Comparison of ENCODE assay signal across 18 cellular contexts in genomic region chr6:704037-704436, GRCh38.
"Had no signal": no experiment of that assay in that cellular context is flagged by ENCODE, and none has a peak within 500 bp of the region (broad histone marks: within the 10 kb centered on the region; RNA-seq: fewer than 3 reads in every experiment).

No MANE protein-coding gene starts in this region.

- ATAC-seq: activated CD8-positive, alpha-beta T cell treated with anti-CD3 and anti-CD28 coated beads, Interleukin-2, amount 10 ng/mL, durations not matched to agents 7 days and 5 days; gastrocnemius medialis; heart left ventricle; left colon; lower lobe of right lung; right lobe of liver; stimulated activated naive CD8-positive, alpha-beta T cell treated with anti-CD3 and anti-CD28 coated beads, Interleukin-15, amount 100 ng/mL, for 72 hours; upper lobe of right lung had no signal

- H3K9me3 ChIP-seq: gastrocnemius medialis, heart left ventricle, lower lobe of right lung, ovary, right lobe of liver, testis, upper lobe of right lung had no signal

- DNase-seq: activated B cell treated with CpG ODN at 0.5 μM for 24 hours; activated CD4-positive, alpha-beta T cell treated with anti-CD3 and anti-CD28 coated beads, Interleukin-2, amount 10 ng/mL, durations not matched to agents 24 days and 14 days; activated CD8-positive, alpha-beta memory T cell treated with anti-CD3 and anti-CD28 coated beads, Interleukin-2, amount 50 U/mL, for 4 hours; activated CD8-positive, alpha-beta T cell treated with anti-CD3 and anti-CD28 coated beads, Interleukin-2, amount 10 ng/mL, durations not matched to agents 7 days and 5 days; activated gamma-delta T cell treated with Interleukin-2 at 50 U/mL for 16 hours; amniotic stem cell; central memory CD4-positive, alpha-beta T cell; effector CD8-positive, alpha-beta T cell; gastrocnemius medialis; heart left ventricle; left colon; lower lobe of right lung; ovary; right lobe of liver; stimulated activated naive CD8-positive, alpha-beta T cell treated with anti-CD3 and anti-CD28 coated beads, Interleukin-15, amount 100 ng/mL, for 72 hours; testis; upper lobe of right lung had no signal

- H3K36me3 ChIP-seq: gastrocnemius medialis, heart left ventricle, lower lobe of right lung, ovary, right lobe of liver, upper lobe of right lung had no signal

- H3K4me1 ChIP-seq: gastrocnemius medialis, heart left ventricle, testis, upper lobe of right lung had no signal

- H3K27me3 ChIP-seq: ovary, right lobe of liver, testis, upper lobe of right lung had no signal

- H3K4me3 ChIP-seq: coronary artery, gastrocnemius medialis, heart left ventricle, lower lobe of right lung, ovary, right lobe of liver, testis, upper lobe of right lung had no signal

- H3K27ac ChIP-seq: coronary artery, gastrocnemius medialis, heart left ventricle, lower lobe of right lung, ovary, right lobe of liver, testis, upper lobe of right lung had no signal
